ENCODE assay signal across 8 cellular contexts in the genomic region with DNA sequence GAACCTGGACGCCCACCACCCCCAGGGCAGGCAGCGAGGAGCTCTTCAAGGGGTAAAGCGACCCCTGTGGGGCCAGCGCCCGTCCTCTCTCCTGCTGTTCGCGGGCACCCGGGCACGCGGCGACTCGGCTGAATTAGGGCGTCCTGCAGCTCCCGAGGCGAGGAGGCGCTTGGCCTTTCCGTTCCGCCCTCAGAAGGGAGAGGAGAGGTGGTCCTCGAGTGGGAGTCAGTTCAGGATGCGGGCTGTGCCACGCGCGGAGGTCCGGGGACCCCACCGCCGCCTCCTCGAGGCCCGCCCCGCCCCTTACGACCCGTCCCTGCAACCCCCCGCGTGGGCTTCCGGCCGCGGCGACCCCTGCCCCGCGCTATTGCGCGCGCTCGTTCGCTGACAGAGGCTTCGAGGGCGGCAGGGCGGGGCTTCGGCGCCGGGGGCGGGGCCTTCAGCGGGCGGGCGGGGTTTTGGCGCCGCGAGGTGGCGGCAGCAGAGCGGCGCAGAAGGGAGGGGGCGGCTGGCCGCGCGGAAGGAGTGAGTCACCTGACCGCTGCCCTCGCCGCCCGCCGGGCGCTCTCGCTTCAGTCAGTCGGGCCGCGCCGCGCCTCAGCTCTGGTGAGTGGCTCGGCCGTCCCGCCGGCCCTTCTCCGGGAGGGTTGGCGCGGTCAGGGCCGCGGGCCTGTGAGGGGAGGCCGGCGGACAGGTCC. TPM values are rescaled to one million over a fixed set of nuclear protein-coding genes. Genes with fewer than 3 reads are reported as not detected.
DNase-seq lines count a peak whose midpoint lies in the region; ATAC-seq and TF ChIP-seq lines count a peak whose summit lies in the region.

Gene BACH1, plus strand, starts transcription at position 575 of the 698 bp plus-strand sequence. CDS start 22,359 bp downstream, outside the sequence.

- H3F3A ChIP-seq in GM23338 (replicated peaks; ENCODE audit: low read depth) (no peaks in the 10 kb centered on the region), Loucy (ENCODE audit: low read depth) (no peaks in the 10 kb centered on the region)

- H3K9me3 Mint-ChIP-seq in GM23338 (peaks cover 18% of the 10 kb centered on the region), nephron (peaks cover 12% of the 10 kb centered on the region)
- no peaks in the 10 kb centered on the region for H3K9me3 Mint-ChIP-seq in activated T-helper 2 cell treated with anti-CD3 and anti-CD28 coated beads, Interferon-gamma antibody, Interleukin-2, Interleukin-4, amounts not matched to agents 10 μg/mL and 5 μg/mL and 100 μg/mL, durations not matched to agents 14 hours and 24 hours and 36 hours
- H3K9me3 Mint-ChIP-seq in stimulated activated naive CD8-positive, alpha-beta T cell treated with anti-CD3 and anti-CD28 coated beads, Interleukin-15, Interleukin-2, amounts not matched to agents 100 ng/mL and 50 ng/mL, for 24 hours: peaks cover 7% of the 10 kb centered on the region

- H3K4me3 Mint-ChIP-seq in GM23338: peak within 1 kb of the TSS; percentile 87
- H3K4me3 Mint-ChIP-seq in activated T-helper 2 cell treated with anti-CD3 and anti-CD28 coated beads, Interferon-gamma antibody, Interleukin-2, Interleukin-4, amounts not matched to agents 10 μg/mL and 5 μg/mL and 100 μg/mL, durations not matched to agents 14 hours and 24 hours and 36 hours (ENCODE audit: low read depth): peak within 1 kb of the TSS; percentile 93
- peak within 1 kb of the TSS; percentile 85 to 93 (median 92) for H3K4me3 Mint-ChIP-seq in nephron
- peak within 1 kb of the TSS; percentile 89 for H3K4me3 Mint-ChIP-seq in stimulated activated naive CD8-positive, alpha-beta T cell treated with anti-CD3 and anti-CD28 coated beads, Interleukin-15, Interleukin-2, amounts not matched to agents 100 ng/mL and 50 ng/mL, for 24 hours

- DNase-seq in DMS79 treated with DMSO at 0.1 percent for 48 hours (lab: John Stamatoyannopoulos, UW) (peak; percentile 69), GM23338 (ENCODE audit: low spot score) (peak; percentile 94), RWPE2 (ENCODE audit: low spot score) (peak; percentile 87), fibroblast of peridontal ligament (ENCODE audit: extremely low read depth) (peak; percentile 82)
- peak; percentile 78 for DNase-seq in activated T-helper 2 cell treated with anti-CD3 and anti-CD28 coated beads, Interferon-gamma antibody, Interleukin-2, Interleukin-4, amounts not matched to agents 10 μg/mL and 5 μg/mL and 100 μg/mL, durations not matched to agents 14 hours and 24 hours and 36 hours (ENCODE audit: low spot score)

- H3K27me3 ChIP-seq in GM23338 (ENCODE audit: insufficient read depth) (peaks cover 16% of the 10 kb centered on the region), Loucy (ENCODE audit: insufficient read depth, low read length, poor library complexity, severe bottlenecking) (no peaks in the 10 kb centered on the region), RWPE2 (ENCODE audit: insufficient read depth, poor library complexity, severe bottlenecking) (no peaks in the 10 kb centered on the region)

- H3K36me3 Mint-ChIP-seq in GM23338 (ENCODE audit: low read depth) (peaks cover 11% of the 10 kb centered on the region; the same call in 2 of the 3 replicates), nephron (ENCODE audit: low read depth) (peaks cover 9% of the 10 kb centered on the region)
- H3K36me3 Mint-ChIP-seq in activated T-helper 2 cell treated with anti-CD3 and anti-CD28 coated beads, Interferon-gamma antibody, Interleukin-2, Interleukin-4, amounts not matched to agents 10 μg/mL and 5 μg/mL and 100 μg/mL, durations not matched to agents 14 hours and 24 hours and 36 hours (ENCODE audit: low read depth): peaks cover 4% of the 10 kb centered on the region
- peaks cover 5% of the 10 kb centered on the region for H3K36me3 Mint-ChIP-seq in stimulated activated naive CD8-positive, alpha-beta T cell treated with anti-CD3 and anti-CD28 coated beads, Interleukin-15, Interleukin-2, amounts not matched to agents 100 ng/mL and 50 ng/mL, for 24 hours (ENCODE audit: low read depth)

- H3K9ac ChIP-seq in Loucy (ENCODE audit: low read depth, low read length, poor library complexity, severe bottlenecking): peak within 1 kb of the TSS; percentile 85

- H3K9me3 ChIP-seq in Loucy (ENCODE audit: insufficient read depth, low read depth, low read length) (no peaks in the 10 kb centered on the region), RWPE2 (ENCODE audit: severe bottlenecking) (no peaks in the 10 kb centered on the region)

- intact Hi-C loops in activated T-helper 2 cell treated with anti-CD3 and anti-CD28 coated beads, Interferon-gamma antibody, Interleukin-2, Interleukin-4, amounts not matched to agents 10 μg/mL and 5 μg/mL and 100 μg/mL, durations not matched to agents 14 hours and 24 hours and 36 hours (cut with micrococcal nuclease): loop anchor here (1.0 to 2.0 kb wide), 4 partner anchors 44 to 306 kb away; partner anchors contain the start of gene LTN1

- H3K79me2 ChIP-seq in GM23338 (replicated peaks; ENCODE audit: insufficient read depth) (peaks cover 44% of the 10 kb centered on the region), Loucy (ENCODE audit: insufficient read depth, low read length) (peaks cover 43% of the 10 kb centered on the region)

- H4K20me1 ChIP-seq in GM23338 (replicated peaks; ENCODE audit: insufficient read depth) (peaks cover 24% of the 10 kb centered on the region), Loucy (ENCODE audit: insufficient read depth, low read length, poor library complexity, severe bottlenecking) (peaks cover 42% of the 10 kb centered on the region)

- TF ChIP-seq CTCF in GM23338 (conservative IDR thresholded peaks at IDR 0.05; ENCODE audit: low read depth in 2 of 2): peak in 1 of 2 experiments; percentile 26; a peak in 1 of 4 replicates
- TF ChIP-seq CTCF in Loucy (conservative IDR thresholded peaks at IDR 0.05; ENCODE audit: low read length): no peak
- TF ChIP-seq CTCF in RWPE2 (IDR thresholded peaks at IDR 0.05; ENCODE audit: poor library complexity, severe bottlenecking): peak; percentile 83
- TF ChIP-seq CTCF in nephron (IDR thresholded peaks at IDR 0.05; ENCODE audit: unreplicated experiment in 3 of 3): peak in 1 of 3 experiments; percentile 41

- peak within 1 kb of the TSS; percentile 77 for H2AFZ ChIP-seq in GM23338
- H2AFZ ChIP-seq in Loucy (ENCODE audit: low read length): peak within 1 kb of the TSS; percentile 95

- H3K27me3 Mint-ChIP-seq in GM23338 (ENCODE audit: insufficient read depth, low read depth, poor library complexity) (peaks cover 15% of the 10 kb centered on the region), nephron (ENCODE audit: low read depth) (no peaks in the 10 kb centered on the region)
- H3K27me3 Mint-ChIP-seq in activated T-helper 2 cell treated with anti-CD3 and anti-CD28 coated beads, Interferon-gamma antibody, Interleukin-2, Interleukin-4, amounts not matched to agents 10 μg/mL and 5 μg/mL and 100 μg/mL, durations not matched to agents 14 hours and 24 hours and 36 hours (ENCODE audit: low read depth): peaks cover 11% of the 10 kb centered on the region
- H3K27me3 Mint-ChIP-seq in stimulated activated naive CD8-positive, alpha-beta T cell treated with anti-CD3 and anti-CD28 coated beads, Interleukin-15, Interleukin-2, amounts not matched to agents 100 ng/mL and 50 ng/mL, for 24 hours: no peaks in the 10 kb centered on the region

- H3K27ac Mint-ChIP-seq in GM23338 (peak within 1 kb of the TSS; percentile 89), nephron (peak within 1 kb of the TSS; percentile 58 to 90 (median 86))
- H3K27ac Mint-ChIP-seq in activated T-helper 2 cell treated with anti-CD3 and anti-CD28 coated beads, Interferon-gamma antibody, Interleukin-2, Interleukin-4, amounts not matched to agents 10 μg/mL and 5 μg/mL and 100 μg/mL, durations not matched to agents 14 hours and 24 hours and 36 hours: peak within 1 kb of the TSS; percentile 91
- H3K27ac Mint-ChIP-seq in stimulated activated naive CD8-positive, alpha-beta T cell treated with anti-CD3 and anti-CD28 coated beads, Interleukin-15, Interleukin-2, amounts not matched to agents 100 ng/mL and 50 ng/mL, for 24 hours: peak within 1 kb of the TSS; percentile 92

- peak within 1 kb of the TSS; percentile 76 for H3K27ac ChIP-seq in GM23338 (ENCODE audit: low read depth)
- H3K27ac ChIP-seq in RWPE2 (ENCODE audit: poor library complexity, severe bottlenecking): peak within 1 kb of the TSS; percentile 88

- H3K4me1 ChIP-seq in GM23338 (ENCODE audit: insufficient read depth): peaks cover 21% of the 10 kb centered on the region
- peaks cover 38% of the 10 kb centered on the region for H3K4me1 ChIP-seq in Loucy (ENCODE audit: insufficient read depth, low read length, poor library complexity, severe bottlenecking)
- peaks cover 32% of the 10 kb centered on the region for H3K4me1 ChIP-seq in RWPE2 (ENCODE audit: insufficient read depth, poor library complexity, severe bottlenecking)

- ATAC-seq in GM23338 (peak; percentile 85), RWPE2 (ENCODE audit: low read depth) (peak; percentile 75)

- H3K4me1 Mint-ChIP-seq in GM23338 (peaks cover 34% of the 10 kb centered on the region), nephron (peaks cover 40% of the 10 kb centered on the region)
- H3K4me1 Mint-ChIP-seq in activated T-helper 2 cell treated with anti-CD3 and anti-CD28 coated beads, Interferon-gamma antibody, Interleukin-2, Interleukin-4, amounts not matched to agents 10 μg/mL and 5 μg/mL and 100 μg/mL, durations not matched to agents 14 hours and 24 hours and 36 hours (ENCODE audit: low read depth): peaks cover 43% of the 10 kb centered on the region
- H3K4me1 Mint-ChIP-seq in stimulated activated naive CD8-positive, alpha-beta T cell treated with anti-CD3 and anti-CD28 coated beads, Interleukin-15, Interleukin-2, amounts not matched to agents 100 ng/mL and 50 ng/mL, for 24 hours (ENCODE audit: low read depth): peaks cover 81% of the 10 kb centered on the region

- H3K36me3 ChIP-seq in GM23338 (ENCODE audit: insufficient read depth): no peaks in the 10 kb centered on the region
- no peaks in the 10 kb centered on the region for H3K36me3 ChIP-seq in Loucy (ENCODE audit: insufficient read depth, low read length)
- peaks cover 7% of the 10 kb centered on the region for H3K36me3 ChIP-seq in RWPE2 (ENCODE audit: low read depth)

- no peaks in the 10 kb centered on the region for H3K9me2 ChIP-seq in GM23338 (ENCODE audit: insufficient read depth)
- no peaks in the 10 kb centered on the region for H3K9me2 ChIP-seq in Loucy (replicated peaks; ENCODE audit: low read depth, low read length)

- H3K4me2 ChIP-seq in GM23338 (peak within 1 kb of the TSS; percentile 85), Loucy (ENCODE audit: low read depth, low read length, poor library complexity, severe bottlenecking) (peak within 1 kb of the TSS; percentile 80)

- H3K4me3 ChIP-seq in GM23338 (peak within 1 kb of the TSS; percentile 90), Loucy (ENCODE audit: low read length, poor library complexity, severe bottlenecking) (peak within 1 kb of the TSS; percentile 82), RWPE2 (ENCODE audit: severe bottlenecking) (peak within 1 kb of the TSS; percentile 68)

RNA-seq across cellular contexts. Expression of gene BACH1, which starts in this region (rescaled TPM):
- 41.2 and 41.4 TPM in 2 replicates for total RNA-seq in GM23338 (2014; rRNA removed; shearing (Covaris generic))
- polyA plus RNA-seq in GM23338 (2016; fragmentation: Nextera tagmentation; extraction: Ambion mirVana): 18.4 and 18.9 TPM in 2 replicates
- 35.2 and 37.9 TPM in 2 replicates for total RNA-seq in activated T-helper 2 cell treated with anti-CD3 and anti-CD28 coated beads, Interferon-gamma antibody, Interleukin-2, Interleukin-4, amounts not matched to agents 10 μg/mL and 5 μg/mL and 100 μg/mL, durations not matched to agents 14 hours and 24 hours and 36 hours

Comparison
In these comparisons a context has a peak if more than half of its experiments do, and no peak if none do; other contexts are left out.
1. Peak in every context shown above with its lines: DNase-seq, ATAC-seq, H3K4me3 ChIP-seq and H3K27ac ChIP-seq.